ENCODE assay signal across 8 cellular contexts in the genomic region with DNA sequence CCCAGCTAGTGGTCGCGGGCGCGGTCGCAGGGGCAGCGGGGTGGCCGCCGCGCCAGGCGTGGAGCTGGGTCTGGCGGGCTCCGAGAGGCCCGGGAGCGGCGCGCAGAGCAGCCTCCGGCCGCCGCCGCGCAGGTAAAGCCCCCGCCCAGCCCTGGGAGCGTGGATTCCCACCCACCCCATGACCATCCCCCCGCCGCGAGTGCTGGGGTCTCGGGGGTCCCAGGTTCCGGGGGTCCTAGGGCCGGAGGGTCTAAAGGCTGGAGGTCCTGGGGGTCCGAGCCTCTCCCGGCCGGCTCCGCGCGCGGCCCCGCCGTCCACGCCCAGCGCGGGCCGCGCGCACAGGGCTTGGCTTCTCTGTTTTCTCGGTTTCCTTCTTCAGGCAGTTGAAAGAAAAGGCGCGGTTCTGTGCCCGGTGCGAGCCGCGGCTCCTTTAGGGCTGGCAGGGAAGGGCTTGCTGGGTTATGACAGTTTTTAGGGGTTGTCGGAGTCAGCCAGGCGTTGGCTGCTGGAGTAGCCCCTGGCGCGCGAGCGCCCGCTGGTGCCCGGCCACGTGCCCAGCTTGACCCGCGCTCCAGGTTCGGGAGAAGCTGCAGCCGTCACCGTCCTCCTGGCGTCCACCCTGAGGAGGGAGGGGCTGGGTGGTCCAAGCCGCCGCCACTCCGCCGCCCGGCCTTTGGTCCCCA. TPM values are rescaled to one million over a fixed set of nuclear protein-coding genes. Genes with fewer than 3 reads are reported as not detected.
DNase-seq lines count a peak whose midpoint lies in the region; ATAC-seq and TF ChIP-seq lines count a peak whose summit lies in the region.

No MANE protein-coding gene starts in this region.

- 1 to 2% (median 2%) methylated on average over 47 to 71 of the region's 71 CpGs; no CpG with 5 or more reads in 1 of the 4 donors for WGBS in heart left ventricle, 4 donors

- ATAC-seq in activated T-cell treated with anti-CD3 and anti-CD28 coated beads, Interleukin-2, amount 50 U/mL, for 72 hours (replicated peaks in 1 of 2), result peak; percentile 50 to 53
- ATAC-seq in heart left ventricle (peak in 3 of 4 donors; percentile 56 to 74 (median 65)), GM21367 (IDR thresholded peaks at IDR 0.05; ENCODE audit: unreplicated experiment) (no peak)

- no peaks in the 10 kb centered on the region for H3K36me3 Mint-ChIP-seq in MCF 10A (ENCODE audit: insufficient read depth, unreplicated experiment)
- H3K36me3 Mint-ChIP-seq in activated T-cell treated with anti-CD3 and anti-CD28 coated beads, Interleukin-2, amount 50 U/mL, for 72 hours (ENCODE audit: insufficient read depth in 2 of 2), result no peaks in the 10 kb centered on the region
- H3K36me3 Mint-ChIP-seq in progenitor cell of endocrine pancreas (ENCODE audit: insufficient read depth), result no peaks in the 10 kb centered on the region

- peak overlapping the region in 7 of 12 donors; percentile 17 to 85 (median 47) for H3K27ac ChIP-seq in heart left ventricle

- H3K4me3 ChIP-seq in heart left ventricle, result peak overlapping the region; percentile 63 to 96 (median 80)
- no peak overlapping the region for H3K4me3 ChIP-seq in BE2C (ENCODE audit: low read depth, low read length)

- BruUV-seq in MCF 10A (replicated peaks; lab: Mats Ljungman, UMichigan), result no TSS peak

- peaks cover 36% of the 10 kb centered on the region for H3K27me3 Mint-ChIP-seq in MCF 10A (ENCODE audit: insufficient read depth, unreplicated experiment)
- H3K27me3 Mint-ChIP-seq in activated T-cell treated with anti-CD3 and anti-CD28 coated beads, Interleukin-2, amount 50 U/mL, for 72 hours (ENCODE audit: low read depth), result peaks cover 35% of the 10 kb centered on the region
- H3K27me3 Mint-ChIP-seq in progenitor cell of endocrine pancreas, result peaks cover 16% of the 10 kb centered on the region

- POLR2A ChIA-PET in MCF 10A (lab: Yijun Ruan, JAX), result no interaction called here

- CTCF ChIA-PET in MCF 10A (lab: Yijun Ruan, JAX), result no interaction called here

- peak; percentile 65 to 84 for DNase-seq in T47D (ENCODE audit: low read depth in 1 of 2, low spot score in 1 of 2)
- no peak for DNase-seq in MCF 10A (ENCODE audit: unreplicated experiment)
- DNase-seq in NCI-H1105 treated with DMSO at 0.1 percent for 48 hours (lab: John Stamatoyannopoulos, UW), result peak; percentile 9
- peak; percentile 43 to 48 for DNase-seq in activated T-cell treated with anti-CD3 and anti-CD28 coated beads, Interleukin-2, amount 50 U/mL, for 72 hours
- DNase-seq in heart left ventricle, result peak in 4 of 5 donors; percentile 52 to 80 (median 66)
- DNase-seq in progenitor cell of endocrine pancreas (ENCODE audit: low spot score, unreplicated experiment), result no peak
- no peak for DNase-seq in BE2C

- H3K9me3 ChIP-seq in heart left ventricle, result peaks cover 0 to 20% (median 2%) of the 10 kb centered on the region in 12 donors
- peaks cover 4% of the 10 kb centered on the region; the same call in 1 of the 2 replicates for H3K9me3 ChIP-seq in BE2C

- H3K9me3 Mint-ChIP-seq in MCF 10A (ENCODE audit: unreplicated experiment) (peaks cover 20% of the 10 kb centered on the region), progenitor cell of endocrine pancreas (ENCODE audit: low read depth) (peaks cover 14% of the 10 kb centered on the region)
- H3K9me3 Mint-ChIP-seq in activated T-cell treated with anti-CD3 and anti-CD28 coated beads, Interleukin-2, amount 50 U/mL, for 72 hours, result peaks cover 0 to 1% of the 10 kb centered on the region in 2 donors

- no peak overlapping the region for H3K4me3 Mint-ChIP-seq in MCF 10A (ENCODE audit: unreplicated experiment)
- peak overlapping the region; percentile 85 to 86 for H3K4me3 Mint-ChIP-seq in activated T-cell treated with anti-CD3 and anti-CD28 coated beads, Interleukin-2, amount 50 U/mL, for 72 hours
- peak overlapping the region; percentile 72 for H3K4me3 Mint-ChIP-seq in progenitor cell of endocrine pancreas (ENCODE audit: low read depth)

- peaks cover 0 to 17% (median 5%) of the 10 kb centered on the region in 12 donors for H3K4me1 ChIP-seq in heart left ventricle
- H3K4me1 ChIP-seq in BE2C, result no peaks in the 10 kb centered on the region

- TF ChIP-seq POLR2A in heart left ventricle (IDR thresholded peaks at IDR 0.05), result no peak

- H3K27ac Mint-ChIP-seq in MCF 10A (ENCODE audit: low read depth, unreplicated experiment), result no peak overlapping the region
- H3K27ac Mint-ChIP-seq in activated T-cell treated with anti-CD3 and anti-CD28 coated beads, Interleukin-2, amount 50 U/mL, for 72 hours, result no peak overlapping the region
- no peak overlapping the region for H3K27ac Mint-ChIP-seq in progenitor cell of endocrine pancreas

- H3K36me3 ChIP-seq in heart left ventricle, result no peaks in the 10 kb centered on the region
- no peaks in the 10 kb centered on the region for H3K36me3 ChIP-seq in BE2C

- H3K27me3 ChIP-seq in heart left ventricle (peaks cover 0 to 7% (median 0%) of the 10 kb centered on the region in 9 donors), BE2C (peaks cover 16% of the 10 kb centered on the region)

- TF ChIP-seq CTCF in MCF 10A (IDR thresholded peaks at IDR 0.05; ENCODE audit: unreplicated experiment) (no peak), heart left ventricle (IDR thresholded peaks at IDR 0.05) (peak in 9 of 12 donors; percentile 8 to 46 (median 27)), progenitor cell of endocrine pancreas (IDR thresholded peaks at IDR 0.05; ENCODE audit: unreplicated experiment) (peak; percentile 13), BE2C (IDR thresholded peaks at IDR 0.05; ENCODE audit: low read depth, low read length) (no peak)

- H3K4me1 Mint-ChIP-seq in MCF 10A (ENCODE audit: insufficient read depth, unreplicated experiment), result no peaks in the 10 kb centered on the region
- no peaks in the 10 kb centered on the region for H3K4me1 Mint-ChIP-seq in activated T-cell treated with anti-CD3 and anti-CD28 coated beads, Interleukin-2, amount 50 U/mL, for 72 hours (ENCODE audit: low read depth)
- H3K4me1 Mint-ChIP-seq in progenitor cell of endocrine pancreas (ENCODE audit: low read depth), result no peaks in the 10 kb centered on the region

- intact Hi-C loops in MCF 10A (cut with micrococcal nuclease) (no loop called here), heart left ventricle (cut with DNase I) (loop anchor here in 5 of 10 donors (2.0 to 10.0 kb wide), 4 partner anchors 17 to 121 kb away; a partner anchor contains a TSS)

- in situ Hi-C loops in T47D (cut with HindIII; ENCODE audit: low pct_unique_long_range_greater_than_20kb, low sequenced_read_pairs), result no loop called here

RNA-seq across cellular contexts. Expression of a gene that starts 0.4 kb away (rescaled TPM):
- total RNA-seq in MCF 10A (2022), result not detected in 2 replicates
- total RNA-seq in activated T-cell treated with anti-CD3 and anti-CD28 coated beads, Interleukin-2, amount 50 U/mL, for 72 hours, result 1 to 10 TPM; 2.8 to 3.8 TPM
- total RNA-seq in heart left ventricle, result 1 to 10 TPM; 1.7 to 5.3 (median 2.3) TPM
- polyA plus RNA-seq in heart left ventricle, result 1 to 10 TPM; 1.4 to 5.8 TPM
- 5.1 and 5.7 TPM in 2 replicates for total RNA-seq in progenitor cell of endocrine pancreas
- polyA plus RNA-seq in BE2C (2012; ENCODE audit: insufficient read depth, insufficient read length, low read depth), result not detected

Comparison
In these comparisons a context has a peak if more than half of its experiments do, and no peak if none do; other contexts are left out.
1. DNase-seq: peak in T47D (2 of 2), NCI-H1105 treated with DMSO at 0.1 percent for 48 hours (single experiment), activated T-cell treated with anti-CD3 and anti-CD28 coated beads, Interleukin-2, amount 50 U/mL, for 72 hours (2 of 2) and heart left ventricle (4 of 5); none in MCF 10A (single experiment), progenitor cell of endocrine pancreas (single experiment) and BE2C (single experiment).
2. CTCF ChIP-seq: peak in heart left ventricle (9 of 12) and progenitor cell of endocrine pancreas (single experiment); none in MCF 10A (single experiment) and BE2C (single experiment).